In genomic region chr13:91174886-91175501, GRCh38 we compare ENCODE assay signal across 11 cellular contexts.
DNase-seq lines count a peak whose midpoint lies in the region; ATAC-seq and TF ChIP-seq lines count a peak whose summit lies in the region.
"Had no signal": no experiment of that assay in that cellular context is flagged by ENCODE, and none has a peak within 500 bp of the region (broad histone marks: within the 10 kb centered on the region; RNA-seq: fewer than 3 reads in every experiment).

No MANE protein-coding gene starts in this region.

- no peak overlapping the region for H4K5ac ChIP-seq in mesendoderm (ENCODE audit: low read length)

- DNase-seq in NCI-H2227 (lab: John Stamatoyannopoulos, UW; ENCODE audit: unreplicated experiment), result peak; percentile 12
- no peak for DNase-seq in NCI-H2227 treated with DMSO at 0.1 percent for 48 hours (lab: John Stamatoyannopoulos, UW)
- peak; percentile 67 for DNase-seq in endodermal cell
- DNase-seq in mesendoderm, result peak; percentile 19
- DNase-seq in type B pancreatic cell (ENCODE audit: extremely low spot score, unreplicated experiment), result no peak
- no peak for DNase-seq in T-helper 17 cell
- DNase-seq in HuH-7 (ENCODE audit: low spot score), result no peak
- DNase-seq: amygdala, nucleus accumbens, SIG-M5 had no signal

- no peaks in the 10 kb centered on the region for H3K79me2 ChIP-seq in mesendoderm (ENCODE audit: control insufficient read depth, insufficient read depth, low read length)

- WGBS in endodermal cell (ENCODE audit: insufficient coverage in 1 of 2, insufficient read length in 1 of 2), 2 experiments, result 20 to 21% methylated on average over 5 to 52 of the region's 52 CpGs
- no CpG with 5 or more reads among the region's 52 CpGs for WGBS in mesendoderm (ENCODE audit: extremely low coverage, insufficient coverage, low lambda C conversion rate)

- H2BK15ac ChIP-seq in mesendoderm (replicated peaks; ENCODE audit: low read depth), result no peak overlapping the region

- TF ChIP-seq CTCF in endodermal cell (conservative IDR thresholded peaks at IDR 0.05) (no peak), type B pancreatic cell (conservative IDR thresholded peaks at IDR 0.05) (no peak)

- peak overlapping the region; percentile 22 for H3K18ac ChIP-seq in mesendoderm (ENCODE audit: low read length)

- H3K27ac ChIP-seq in endodermal cell (ENCODE audit: low read depth, low read length) (no peak overlapping the region), mesendoderm (ENCODE audit: low read depth, low read length) (no peak overlapping the region)

- H3K4me1 Mint-ChIP-seq in endodermal cell, result peaks cover 2% of the 10 kb centered on the region
- H3K4me1 Mint-ChIP-seq in type B pancreatic cell (ENCODE audit: unreplicated experiment), result peaks cover 5% of the 10 kb centered on the region
- no peaks in the 10 kb centered on the region for H3K4me1 Mint-ChIP-seq in T-helper 17 cell

- H3K27me3 Mint-ChIP-seq in endodermal cell (ENCODE audit: insufficient read depth), result peaks cover 16% of the 10 kb centered on the region
- H3K27me3 Mint-ChIP-seq in type B pancreatic cell, result peaks cover 4% of the 10 kb centered on the region
- H3K27me3 Mint-ChIP-seq in T-helper 17 cell, result peaks cover 30% of the 10 kb centered on the region

- H3K4me3 ChIP-seq in endodermal cell (ENCODE audit: low read length) (peak overlapping the region; percentile 70), mesendoderm (ENCODE audit: low read length) (peak overlapping the region; percentile 40)

- no peak overlapping the region for H2BK5ac ChIP-seq in mesendoderm (ENCODE audit: low read length)

- H3K9me3 Mint-ChIP-seq in endodermal cell (no peaks in the 10 kb centered on the region), type B pancreatic cell (peaks cover 5% of the 10 kb centered on the region)

- H3K79me1 ChIP-seq in mesendoderm (ENCODE audit: low read length), result no peaks in the 10 kb centered on the region

- H3K56ac ChIP-seq in mesendoderm (ENCODE audit: low read length), result peak overlapping the region; percentile 87

- no peak overlapping the region for H4K8ac ChIP-seq in mesendoderm (ENCODE audit: low read depth, low read length)

- H3K36me3 Mint-ChIP-seq in endodermal cell (ENCODE audit: low read depth) (no peaks in the 10 kb centered on the region), type B pancreatic cell (no peaks in the 10 kb centered on the region), T-helper 17 cell (ENCODE audit: low read depth) (no peaks in the 10 kb centered on the region)

- H3K36me3 ChIP-seq in endodermal cell (ENCODE audit: control insufficient read depth, insufficient read depth, low read length) (no peaks in the 10 kb centered on the region), mesendoderm (ENCODE audit: control insufficient read depth, insufficient read depth, low read length) (no peaks in the 10 kb centered on the region)

- H3K23ac ChIP-seq in mesendoderm (ENCODE audit: low read length), result peak overlapping the region; percentile 66

- H3K27me3 ChIP-seq in endodermal cell (ENCODE audit: control insufficient read depth, insufficient read depth, low read length, poor library complexity, severe bottlenecking) (peaks cover 25% of the 10 kb centered on the region), mesendoderm (ENCODE audit: insufficient read depth, low read length, poor library complexity) (no peaks in the 10 kb centered on the region)

- no peaks in the 10 kb centered on the region for H3K4me1 ChIP-seq in endodermal cell (ENCODE audit: control insufficient read depth, insufficient read depth, low read length)
- no peaks in the 10 kb centered on the region for H3K4me1 ChIP-seq in mesendoderm (ENCODE audit: control insufficient read depth, low read depth, low read length)

- no peak overlapping the region for H2AK5ac ChIP-seq in mesendoderm (ENCODE audit: low read length)

- H3K4me2 ChIP-seq in mesendoderm (ENCODE audit: low read length), result peak overlapping the region; percentile 67

- no peak overlapping the region for H3K27ac Mint-ChIP-seq in endodermal cell
- H3K27ac Mint-ChIP-seq in type B pancreatic cell, result no peak overlapping the region
- H3K27ac Mint-ChIP-seq in T-helper 17 cell, result no peak overlapping the region

- H3K4ac ChIP-seq in mesendoderm (ENCODE audit: low read depth, low read length), result no peak overlapping the region

- H3K9ac ChIP-seq in endodermal cell (ENCODE audit: extremely low read depth, low read length, poor library complexity, severe bottlenecking), result no peak overlapping the region
- H3K9ac ChIP-seq in mesendoderm (ENCODE audit: low read length), result peak overlapping the region; percentile 75

- H3K9me3 ChIP-seq in endodermal cell (ENCODE audit: control insufficient read depth, low read length) (no peaks in the 10 kb centered on the region), T-helper 17 cell (ENCODE audit: control insufficient read depth, low read length, poor library complexity, severe bottlenecking) (no peaks in the 10 kb centered on the region)

- no peak overlapping the region for H2BK120ac ChIP-seq in mesendoderm (ENCODE audit: low read depth, low read length)

- peak overlapping the region; percentile 68 for H3K4me3 Mint-ChIP-seq in endodermal cell
- peak overlapping the region; percentile 79 for H3K4me3 Mint-ChIP-seq in type B pancreatic cell
- H3K4me3 Mint-ChIP-seq in T-helper 17 cell, result no peak overlapping the region

- ATAC-seq in T-helper 17 cell, result no peak
- no peak for ATAC-seq in HG02852 (IDR thresholded peaks at IDR 0.05; ENCODE audit: unreplicated experiment)

Comparison
In these comparisons a context has a peak if more than half of its experiments do, and no peak if none do; other contexts are left out.
1. DNase-seq: peak in NCI-H2227 (single experiment), endodermal cell (single experiment) and mesendoderm (single experiment); none in NCI-H2227 treated with DMSO at 0.1 percent for 48 hours (single experiment), type B pancreatic cell (single experiment), T-helper 17 cell (0 of 3) and HuH-7 (single experiment).